In the genomic region with DNA sequence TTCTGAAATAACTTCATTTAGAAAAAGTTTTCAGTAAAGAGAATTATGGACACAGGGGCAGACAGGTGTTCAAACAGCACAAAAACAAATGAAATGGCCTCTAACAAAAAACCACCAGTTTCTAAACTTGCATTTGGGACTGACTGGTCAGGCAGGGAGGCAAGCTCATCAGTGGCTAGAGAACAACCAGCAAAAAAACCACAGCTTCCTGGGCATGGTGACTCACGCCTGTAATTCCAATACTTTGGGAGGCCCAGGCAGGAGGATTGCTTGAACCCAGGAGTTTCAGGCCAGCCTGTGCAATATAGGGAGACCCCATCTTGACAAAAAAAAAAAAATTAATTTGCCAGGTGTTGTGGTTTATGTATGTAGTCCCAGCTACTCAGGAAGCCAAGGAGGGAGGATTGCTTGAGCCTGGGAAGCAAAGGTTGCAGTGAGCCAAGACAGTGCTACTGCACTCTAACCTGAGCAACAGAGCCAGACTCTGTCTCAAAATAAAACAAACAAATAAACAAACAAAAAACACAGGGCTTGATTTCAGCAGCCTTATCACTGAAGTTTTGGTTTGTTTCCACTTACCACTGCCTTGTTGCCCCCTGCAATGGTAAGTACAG, we compare ENCODE assay signal across 8 cellular contexts. TPM values are rescaled to one million over a fixed set of nuclear protein-coding genes. Genes with fewer than 3 reads are reported as not detected.
A peak's percentile ranks its signal among the peaks of the same experiment; 100 is the strongest.
DNase-seq lines count a peak whose midpoint lies in the region; ATAC-seq and TF ChIP-seq lines count a peak whose summit lies in the region.

No MANE protein-coding gene starts in this region.

- 88 to 100% methylated on average over 1 of the region's 1 CpG for WGBS in aorta, 2 donors

- intact Hi-C loops in HCT116 (cut with micrococcal nuclease) (no loop called here), aorta (cut with DNase I) (no loop called here)

- no peak overlapping the region for H3K27ac ChIP-seq in HCT116 (ENCODE audit: low read depth, low read length)
- no peak overlapping the region for H3K27ac ChIP-seq in foreskin keratinocyte
- no peak overlapping the region for H3K27ac ChIP-seq in aorta (ENCODE audit: low read depth in 1 of 2, low read length in 2 of 2)

- H3K4me3 ChIP-seq in HCT116 (replicated peaks in 1 of 2; ENCODE audit: low read depth in 1 of 2, low read length in 2 of 2) (peak overlapping the region; percentile 4 to 22; a peak in 1 of 4 replicates), aorta (ENCODE audit: low read length in 2 of 2) (no peak overlapping the region)

- no peaks in the 10 kb centered on the region for H4K20me1 ChIP-seq in HCT116 (ENCODE audit: insufficient read depth)

- H2AFZ ChIP-seq in HCT116 (ENCODE audit: low read depth, low read length, poor library complexity, severe bottlenecking): no peak overlapping the region

- peak overlapping the region; percentile 73 for H3K4me2 ChIP-seq in HCT116 (ENCODE audit: low read length)

- H3K4me1 ChIP-seq in HCT116 (ENCODE audit: control insufficient read depth in 1 of 2, insufficient read depth in 2 of 2, low read length in 2 of 2) (peaks cover 19 to 49% of the 10 kb centered on the region in 2 experiments), foreskin keratinocyte (peaks cover 16% of the 10 kb centered on the region), aorta (ENCODE audit: control insufficient read depth in 1 of 2, insufficient read depth in 2 of 2, low read length in 2 of 2) (peaks cover 2 to 6% of the 10 kb centered on the region in 2 donors)

- BruUV-seq in HCT116 (replicated peaks; lab: Mats Ljungman, UMichigan): no TSS peak

- H3K9ac ChIP-seq in HCT116 (ENCODE audit: low read length): 0 out of 2 replicates have a peak overlapping the region, but pooled peaks have one; percentile 2

- POLR2A ChIA-PET in HCT116 (lab: Charles Lee): interaction anchor here (0.8 to 1.3 kb wide), 6 partner anchors 14 to 25 kb away, joined by 3 to 6 read pairs (median 4); no protein-coding TSS in a partner anchor

- CTCF ChIA-PET in HCT116 (lab: Charles Lee): interaction anchor here (1.1 to 1.8 kb wide), 4 partner anchors 30 to 78 kb away, joined by 5 to 6 read pairs (median 6); no protein-coding TSS in a partner anchor

- H3K27me3 ChIP-seq in HCT116 (ENCODE audit: insufficient read depth, low read length) (no peaks in the 10 kb centered on the region), foreskin keratinocyte (no peaks in the 10 kb centered on the region), aorta (ENCODE audit: control insufficient read depth in 1 of 2, insufficient read depth in 2 of 2, low read length in 1 of 2) (no peaks in the 10 kb centered on the region)

- TF ChIP-seq CTCF in HCT116 (IDR thresholded peaks at IDR 0.05 in 2 of 3, conservative IDR thresholded peaks at IDR 0.05 in 1 of 3; ENCODE audit: borderline replicate concordance in 1 of 3, insufficient read depth in 1 of 3, low read depth in 2 of 3, low read length in 2 of 3) (no peak), foreskin keratinocyte (conservative IDR thresholded peaks at IDR 0.05) (no peak)

- TF ChIP-seq RAD21 in HCT116 (IDR thresholded peaks at IDR 0.05; ENCODE audit: low read depth): peak; percentile 2; the same call in 1 of the 2 replicates

- no peaks in the 10 kb centered on the region for H3K9me2 ChIP-seq in HCT116 (ENCODE audit: insufficient read depth)

- DNase-seq in Daoy (ENCODE audit: low read depth): peak; percentile 81
- DNase-seq in HCT116 (ENCODE audit: low read depth, low spot score): peak; percentile 62
- DNase-seq in foreskin keratinocyte: peak; percentile 29 to 52
- no peak for DNase-seq in NCI-H748 (lab: John Stamatoyannopoulos, UW; ENCODE audit: unreplicated experiment)
- no peak for DNase-seq in aorta

- no peaks in the 10 kb centered on the region for H3K36me3 ChIP-seq in HCT116 (ENCODE audit: control insufficient read depth in 1 of 2, insufficient read depth in 2 of 2, low read length in 2 of 2)
- H3K36me3 ChIP-seq in aorta (ENCODE audit: control insufficient read depth in 1 of 2, insufficient read depth in 2 of 2, low read length in 1 of 2): no peaks in the 10 kb centered on the region

- no peak for TF ChIP-seq POLR2A in HCT116 (IDR thresholded peaks at IDR 0.05; ENCODE audit: borderline replicate concordance, extremely low read depth, insufficient read depth, insufficient read length)

- ATAC-seq in HCT116 (peak; percentile 83), SK-N-SH treated with all-trans-retinoic acid at 6 μM for 48 hours (peak; percentile 60; the same call in 2 of the 3 replicates), foreskin keratinocyte (peak; percentile 67), GM19452 (IDR thresholded peaks at IDR 0.05; ENCODE audit: unreplicated experiment) (no peak), HG03571 (IDR thresholded peaks at IDR 0.05; ENCODE audit: unreplicated experiment) (no peak), aorta (ENCODE audit: low FRiP score) (no peak)

- H3K9me3 ChIP-seq in HCT116 (ENCODE audit: control insufficient read depth in 1 of 2, insufficient read depth in 1 of 2, low read depth in 1 of 2, low read length in 2 of 2) (no peaks in the 10 kb centered on the region), aorta (ENCODE audit: control insufficient read depth, low read length) (no peaks in the 10 kb centered on the region)

- RAD21 ChIA-PET in HCT116 (lab: Charles Lee; ENCODE audit: low non-redundant PET in 1 of 2, low total read pairs in 2 of 2, uncharacterized antibody in 2 of 2, unreplicated experiment in 2 of 2): interaction anchor here in 1 of 2 experiments (1.6 kb wide), 1 partner anchor 30 kb away, joined by 5 read pairs; no protein-coding TSS in a partner anchor

- H3K79me2 ChIP-seq in HCT116 (ENCODE audit: insufficient read depth, low read length): peaks cover 9% of the 10 kb centered on the region; the same call in 1 of the 2 replicates

TF ChIP-seq in HCT116, 20 proteins besides CTCF, POLR2A, EP300 and RAD21 (continues in another document):
- TF ChIP-seq EZH2phosphoT487 (IDR thresholded peaks at IDR 0.05; ENCODE audit: borderline replicate concordance) (no peak), SIN3A (IDR thresholded peaks at IDR 0.05; ENCODE audit: low read depth) (0 out of 2 replicates have a peak, but pooled peaks have one; percentile 5), POLR2AphosphoS5 (IDR thresholded peaks at IDR 0.05; ENCODE audit: low read depth, low read length) (peak; percentile 46; the same call in 1 of the 2 replicates), CEBPB (IDR thresholded peaks at IDR 0.05; ENCODE audit: low read depth) (no peak), ATF3 (IDR thresholded peaks at IDR 0.05) (no peak), EZH2 (IDR thresholded peaks at IDR 0.05) (no peak), SP1 (IDR thresholded peaks at IDR 0.05; ENCODE audit: low read depth) (peak; percentile 83), SRF (IDR thresholded peaks at IDR 0.05; ENCODE audit: low read depth) (no peak), ZFX (IDR thresholded peaks at IDR 0.05) (no peak), CBX3 (IDR thresholded peaks at IDR 0.05; ENCODE audit: low read depth) (peak; percentile 88), ZNF274 (IDR thresholded peaks at IDR 0.05; ENCODE audit: low read depth, low read length) (no peak)
- TF ChIP-seq, protein P1, sequence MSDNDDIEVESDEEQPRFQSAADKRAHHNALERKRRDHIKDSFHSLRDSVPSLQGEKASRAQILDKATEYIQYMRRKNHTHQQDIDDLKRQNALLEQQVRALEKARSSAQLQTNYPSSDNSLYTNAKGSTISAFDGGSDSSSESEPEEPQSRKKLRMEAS (IDR thresholded peaks at IDR 0.05): 0 out of 2 replicates have a peak, but pooled peaks have one; percentile 46

TF ChIP-seq in SK-N-SH treated with all-trans-retinoic acid at 6 μM for 48 hours, 23 proteins besides CTCF, POLR2A, EP300 and RAD21 (continues in another document):
- TF ChIP-seq OSR1 (CRISPR knock-in tag; IDR thresholded peaks at IDR 0.05) (no peak), BACH2 (CRISPR knock-in tag; IDR thresholded peaks at IDR 0.05; ENCODE audit: borderline replicate concordance) (no peak), TOX (CRISPR knock-in tag; IDR thresholded peaks at IDR 0.05; ENCODE audit: borderline replicate concordance) (no peak), PATZ1 (CRISPR knock-in tag; IDR thresholded peaks at IDR 0.05; ENCODE audit: borderline replicate concordance) (no peak), ZC3H10 (CRISPR knock-in tag; IDR thresholded peaks at IDR 0.05) (no peak), POU6F1 (CRISPR knock-in tag; IDR thresholded peaks at IDR 0.05; ENCODE audit: borderline replicate concordance, low read depth) (no peak), ZFP30 (CRISPR knock-in tag; IDR thresholded peaks at IDR 0.05) (no peak), ZNF8 (CRISPR knock-in tag; IDR thresholded peaks at IDR 0.05) (no peak), ESRRG (CRISPR knock-in tag; IDR thresholded peaks at IDR 0.05) (no peak)

RNA-seq across cellular contexts. Expression of gene ERN1, which starts 26.1 kb away (rescaled TPM):
- total RNA-seq in Daoy (2014; rRNA removed; shearing (Covaris generic)): 5.2 and 13.5 TPM in 2 replicates
- total RNA-seq in HCT116 (2021; ENCODE audit: unreplicated experiment) (28.2 TPM), foreskin keratinocyte (5.1 and 5.3 TPM in 2 replicates), aorta (10 to 100 TPM; 17.8 to 31.0 TPM)
- polyA plus RNA-seq in HCT116 (2012): 10.8 and 11.2 TPM in 2 replicates
- polyA plus RNA-seq in foreskin keratinocyte (1.6 and 1.7 TPM in 2 replicates), aorta (1 to 10 TPM; 1.0 to 5.2 TPM)

Comparison
In these comparisons a context has a peak if more than half of its experiments do, and no peak if none do; other contexts are left out.
1. DNase-seq: peak in Daoy (single experiment), HCT116 (single experiment) and foreskin keratinocyte (2 of 2); none in NCI-H748 (single experiment) and aorta (0 of 2).
2. ATAC-seq: peak in HCT116 (single experiment), SK-N-SH treated with all-trans-retinoic acid at 6 μM for 48 hours (single experiment) and foreskin keratinocyte (single experiment); none in GM19452 (single experiment), HG03571 (single experiment) and aorta (single experiment).
3. H3K4me3 ChIP-seq: peak in HCT116 (2 of 2); none in aorta (0 of 2).